ENCODE assay signal across 1 cellular context in the genomic region with DNA sequence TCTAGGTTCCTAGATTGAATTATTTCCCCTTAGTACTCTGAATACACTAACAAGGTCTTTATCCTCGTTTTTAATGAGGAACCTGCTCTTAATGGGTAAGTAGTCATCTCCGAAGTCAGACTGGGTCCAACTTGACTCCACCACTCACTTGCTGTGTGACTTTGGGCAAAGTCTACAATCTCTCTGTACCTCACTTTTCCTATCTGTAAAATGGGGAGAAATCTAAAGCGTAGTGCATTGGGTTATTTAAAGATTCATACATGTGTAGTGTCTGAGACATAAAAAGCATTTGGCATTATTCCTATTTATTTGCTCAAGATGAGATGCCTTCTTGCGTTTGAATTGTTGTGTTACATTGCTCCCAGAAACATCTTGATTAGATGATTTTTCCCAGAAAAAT.
TF ChIP-seq lines count a peak whose summit lies in the region.

No MANE protein-coding gene starts in this region.

TF ChIP-seq in endothelial cell of umbilical vein, 7 proteins besides CTCF, POLR2A, EP300 and RAD21 (continued from another document):
- TF ChIP-seq, protein P1, sequence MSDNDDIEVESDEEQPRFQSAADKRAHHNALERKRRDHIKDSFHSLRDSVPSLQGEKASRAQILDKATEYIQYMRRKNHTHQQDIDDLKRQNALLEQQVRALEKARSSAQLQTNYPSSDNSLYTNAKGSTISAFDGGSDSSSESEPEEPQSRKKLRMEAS (IDR thresholded peaks at IDR 0.05; ENCODE audit: insufficient read depth, insufficient read length): no peak
- TF ChIP-seq JUN (IDR thresholded peaks at IDR 0.05; ENCODE audit: borderline replicate concordance, insufficient read depth, insufficient read length, low read depth): no peak
- TF ChIP-seq MYC (IDR thresholded peaks at IDR 0.05; ENCODE audit: low read depth, low read length): no peak
